Comparison of ENCODE assay signal across 22 cellular contexts in the genomic region with DNA sequence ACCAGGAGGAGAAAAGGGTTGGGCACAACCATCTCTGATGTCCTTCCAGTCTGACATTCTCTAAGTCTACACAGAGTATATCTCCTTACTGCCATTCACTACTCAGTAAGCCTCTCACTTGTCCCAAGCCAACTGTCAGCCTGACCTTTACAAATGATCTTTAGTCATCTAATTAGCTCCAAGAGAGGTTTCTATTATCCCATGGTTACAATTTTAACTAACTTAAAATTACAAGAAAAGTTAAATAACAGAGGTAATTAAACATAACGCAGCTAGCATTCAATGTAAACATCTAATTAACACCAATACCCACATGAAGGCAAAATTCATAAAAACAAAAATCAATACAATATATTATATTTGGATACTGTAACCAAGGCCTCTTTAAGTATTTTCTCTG.
DNase-seq lines count a peak whose midpoint lies in the region; TF ChIP-seq lines count a peak whose summit lies in the region.
"Had no signal": no experiment of that assay in that cellular context is flagged by ENCODE, and none has a peak within 500 bp of the region (broad histone marks: within the 10 kb centered on the region; RNA-seq: fewer than 3 reads in every experiment).

No MANE protein-coding gene starts in this region.

- no peaks in the 10 kb centered on the region for H3F3A ChIP-seq in neural progenitor cell (ENCODE audit: low read depth)

- H3K27me3 Mint-ChIP-seq in neural progenitor cell (ENCODE audit: insufficient read depth, low read depth) = no peaks in the 10 kb centered on the region
- H3K27me3 Mint-ChIP-seq: CD4-positive, alpha-beta T cell; CD8-positive, alpha-beta memory T cell had no signal

- no peaks in the 10 kb centered on the region for H3K36me3 ChIP-seq in neural progenitor cell
- H3K36me3 ChIP-seq: BE2C; BLaER1 treated with 17β-estradiol and CSF1 and Interleukin-3, amounts not matched to agents 10 nM and 100 nM; HAP-1 had no signal

- peak overlapping the region; percentile 2 for H3K4me2 ChIP-seq in neural progenitor cell
- H3K4me2 ChIP-seq: A549; BLaER1 treated with 17β-estradiol and CSF1 and Interleukin-3, amounts not matched to agents 10 nM and 100 nM had no signal

- H3K4me3 Mint-ChIP-seq in neural progenitor cell = no peak overlapping the region
- H3K4me3 Mint-ChIP-seq: CD14-positive monocyte; CD4-positive, alpha-beta T cell; CD8-positive, alpha-beta memory T cell; HFFc6 had no signal

- H3K27ac Mint-ChIP-seq in neural progenitor cell = no peak overlapping the region
- H3K27ac Mint-ChIP-seq: CD14-positive monocyte; CD4-positive, alpha-beta T cell; CD8-positive, alpha-beta memory T cell; HFFc6 had no signal

- no peak for TF ChIP-seq CTCF in neural progenitor cell (IDR thresholded peaks at IDR 0.05)

- H4K20me1 ChIP-seq in neural progenitor cell (ENCODE audit: low read depth) = peaks cover 9% of the 10 kb centered on the region
- H4K20me1 ChIP-seq: BLaER1 treated with 17β-estradiol and CSF1 and Interleukin-3, amounts not matched to agents 10 nM and 100 nM had no signal

- DNase-seq in NCI-H82 (lab: John Stamatoyannopoulos, UW) (peak; percentile 18), NCI-H82 treated with DMSO at 0.1 percent for 48 hours (lab: John Stamatoyannopoulos, UW; ENCODE audit: unreplicated experiment) (no peak), NCI-H446 treated with DMSO at 0.1 percent for 48 hours (lab: John Stamatoyannopoulos, UW) (peak; percentile 21), neural progenitor cell (ENCODE audit: low spot score) (peak; percentile 36), hypothalamus (lab: John Stamatoyannopoulos, UW) (no peak)
- DNase-seq in activated effector memory CD4-positive, alpha-beta T cell treated with Interleukin-2 at 50 U/mL for 16 hours = no peak
- DNase-seq: 8988T; ACHN; AML-193; BE2C; CD4-positive, alpha-beta T cell; CD8-positive, alpha-beta memory T cell; DMS 273 treated with DMSO at 0.1 percent for 48 hours; DMS79; EL; GF-D8; GOT3; HFFc6 had no signal

- no peak overlapping the region for H2AFZ ChIP-seq in neural progenitor cell (replicated peaks)

- no peak overlapping the region for H3K4me3 ChIP-seq in neural progenitor cell
- H3K4me3 ChIP-seq: A549; BLaER1 treated with 17β-estradiol and CSF1 and Interleukin-3, amounts not matched to agents 10 nM and 100 nM; HAP-1 had no signal

- H3K9ac ChIP-seq in neural progenitor cell = no peak overlapping the region
- H3K9ac ChIP-seq: BLaER1 treated with 17β-estradiol and CSF1 and Interleukin-3, amounts not matched to agents 10 nM and 100 nM had no signal

- H3K4me1 Mint-ChIP-seq in neural progenitor cell = peaks cover 3% of the 10 kb centered on the region
- H3K4me1 Mint-ChIP-seq: CD14-positive monocyte; CD8-positive, alpha-beta memory T cell had no signal

- H3K27me3 ChIP-seq in neural progenitor cell = no peaks in the 10 kb centered on the region
- H3K27me3 ChIP-seq: BE2C; BLaER1 treated with 17β-estradiol and CSF1 and Interleukin-3, amounts not matched to agents 10 nM and 100 nM had no signal

- no peak overlapping the region for H3K27ac ChIP-seq in neural progenitor cell
- H3K27ac ChIP-seq: A549; BLaER1 treated with 17β-estradiol and CSF1 and Interleukin-3, amounts not matched to agents 10 nM and 100 nM had no signal

- no peaks in the 10 kb centered on the region for H3K9me3 ChIP-seq in neural progenitor cell (ENCODE audit: low read depth)
- H3K9me3 ChIP-seq: A549; BE2C; BLaER1 treated with 17β-estradiol and CSF1 and Interleukin-3, amounts not matched to agents 10 nM and 100 nM; HAP-1 had no signal

- H3K9me3 Mint-ChIP-seq in neural progenitor cell = no peaks in the 10 kb centered on the region

- peaks cover 10% of the 10 kb centered on the region for H3K4me1 ChIP-seq in neural progenitor cell
- H3K4me1 ChIP-seq: A549; BLaER1 treated with 17β-estradiol and CSF1 and Interleukin-3, amounts not matched to agents 10 nM and 100 nM; HAP-1 had no signal

- no peaks in the 10 kb centered on the region for H3K79me2 ChIP-seq in neural progenitor cell (ENCODE audit: low read depth)

- peaks cover 4% of the 10 kb centered on the region for H3K36me3 Mint-ChIP-seq in neural progenitor cell
- H3K36me3 Mint-ChIP-seq: CD14-positive monocyte had no signal

Comparison
In these comparisons a context has a peak if more than half of its experiments do, and no peak if none do; other contexts are left out.
1. DNase-seq: peak in NCI-H82 (single experiment), NCI-H446 treated with DMSO at 0.1 percent for 48 hours (single experiment) and neural progenitor cell (single experiment); none in NCI-H82 treated with DMSO at 0.1 percent for 48 hours (single experiment), activated effector memory CD4-positive, alpha-beta T cell treated with Interleukin-2 at 50 U/mL for 16 hours (single experiment) and hypothalamus (0 of 51).